In the genomic region with DNA sequence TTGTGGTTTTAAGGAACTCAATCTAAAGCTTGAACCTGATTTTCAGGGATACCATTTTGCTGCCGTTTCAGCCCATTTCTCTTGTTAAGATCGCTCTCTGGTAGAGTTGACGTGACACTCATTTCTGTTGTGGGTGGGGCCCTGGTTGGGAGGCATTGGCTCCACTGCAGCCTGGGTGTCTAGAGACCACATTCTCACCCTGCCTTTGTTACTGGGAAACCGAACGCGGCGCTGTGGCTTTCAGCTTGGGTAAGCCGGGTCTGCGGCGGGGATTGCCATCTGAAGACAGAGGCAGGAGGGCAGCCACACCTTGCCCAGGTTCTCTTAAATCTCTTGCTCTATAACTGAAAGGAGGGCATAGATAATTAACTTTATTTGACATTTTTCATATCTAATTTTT, we compare ENCODE assay signal across 11 cellular contexts. TPM values are rescaled to one million over a fixed set of nuclear protein-coding genes. Genes with fewer than 3 reads are reported as not detected.
A peak's percentile ranks its signal among the peaks of the same experiment; 100 is the strongest.
DNase-seq lines count a peak whose midpoint lies in the region; ATAC-seq and TF ChIP-seq lines count a peak whose summit lies in the region.
"Had no signal": no experiment of that assay in that cellular context is flagged by ENCODE, and none has a peak within 500 bp of the region (broad histone marks: within the 10 kb centered on the region; RNA-seq: fewer than 3 reads in every experiment).

No MANE protein-coding gene starts in this region.

- H3K36me3 ChIP-seq in OCI-LY3 (replicated peaks; ENCODE audit: low read depth, low read length): no peaks in the 10 kb centered on the region
- peaks cover 0 to 6% of the 10 kb centered on the region in 2 donors for H3K36me3 ChIP-seq in mucosa of rectum (ENCODE audit: control insufficient read depth in 2 of 2, insufficient read depth in 2 of 2, low read length in 2 of 2)

- peaks cover 21% of the 10 kb centered on the region; the same call in 1 of the 2 replicates for H3K27me3 ChIP-seq in OCI-LY3 (ENCODE audit: low read depth, low read length)
- no peaks in the 10 kb centered on the region for H3K27me3 ChIP-seq in mucosa of rectum (ENCODE audit: control insufficient read depth in 2 of 2, insufficient read depth in 2 of 2, low read length in 2 of 2)

- DNase-seq in HFFc6: no peak
- DNase-seq: GF-D8 had no signal

- H3K4me3 ChIP-seq in OCI-LY3 (ENCODE audit: low read length) (peak overlapping the region; percentile 68), mucosa of rectum (ENCODE audit: low read length in 2 of 2) (peak overlapping the region; percentile 74 to 77)
- H3K4me3 ChIP-seq: K562 had no signal

- peaks cover 7% of the 10 kb centered on the region for H3K27me3 Mint-ChIP-seq in HFFc6 (ENCODE audit: insufficient read depth)

- no peak overlapping the region for H3K4me3 Mint-ChIP-seq in HFFc6

- H3K79me2 ChIP-seq in OCI-LY3 (ENCODE audit: low read length): no peaks in the 10 kb centered on the region

- H3K9ac ChIP-seq in OCI-LY3 (ENCODE audit: low read length) (peak overlapping the region; percentile 56), mucosa of rectum (ENCODE audit: low read depth in 1 of 2, low read length in 2 of 2) (peak overlapping the region; percentile 54 to 79)

- H3K4me1 ChIP-seq in OCI-LY3 (ENCODE audit: low read length) (peaks cover 70% of the 10 kb centered on the region), mucosa of rectum (ENCODE audit: control insufficient read depth in 2 of 2, insufficient read depth in 2 of 2, low read length in 2 of 2) (peaks cover 24 to 45% of the 10 kb centered on the region in 2 donors)

- H4K20me1 ChIP-seq in OCI-LY3 (ENCODE audit: insufficient read depth, low read length): no peaks in the 10 kb centered on the region

- H3K4me2 ChIP-seq in OCI-LY3 (ENCODE audit: low read length): peak overlapping the region; percentile 74

- no peaks in the 10 kb centered on the region for H3K9me3 Mint-ChIP-seq in HFFc6

- TF ChIP-seq CTCF in OCI-LY3 (IDR thresholded peaks at IDR 0.05; ENCODE audit: low read depth, low read length): peak; percentile 35
- TF ChIP-seq CTCF in HFFc6 (IDR thresholded peaks at IDR 0.05): no peak

- no peak overlapping the region for H3K27ac Mint-ChIP-seq in HFFc6

- H3K9me3 ChIP-seq in OCI-LY3 (ENCODE audit: insufficient read depth, low read length) (no peaks in the 10 kb centered on the region), mucosa of rectum (ENCODE audit: control insufficient read depth in 2 of 2, low read length in 2 of 2) (no peaks in the 10 kb centered on the region)

- H2AFZ ChIP-seq in OCI-LY3 (ENCODE audit: low read depth, low read length): peak overlapping the region; percentile 0

- H3K36me3 Mint-ChIP-seq in HFFc6 (ENCODE audit: low read depth): no peaks in the 10 kb centered on the region

- ATAC-seq in GM18861 (IDR thresholded peaks at IDR 0.05; ENCODE audit: unreplicated experiment) (peak; percentile 82), GM21786 (IDR thresholded peaks at IDR 0.05; ENCODE audit: unreplicated experiment) (peak; percentile 75), HG02884 (IDR thresholded peaks at IDR 0.05; ENCODE audit: unreplicated experiment) (no peak), HG03469 (IDR thresholded peaks at IDR 0.05; ENCODE audit: unreplicated experiment) (no peak), GM18498 (IDR thresholded peaks at IDR 0.05; ENCODE audit: unreplicated experiment) (no peak)
- ATAC-seq: K562 had no signal

- peaks cover 30% of the 10 kb centered on the region for H3K4me1 Mint-ChIP-seq in HFFc6 (ENCODE audit: low read depth)

- peak overlapping the region; percentile 49 for H3K27ac ChIP-seq in OCI-LY3 (ENCODE audit: low read length)
- peak overlapping the region; percentile 90 to 92 for H3K27ac ChIP-seq in mucosa of rectum (ENCODE audit: low read depth in 2 of 2, low read length in 2 of 2)

RNA-seq across cellular contexts. Expression of gene EHF, which starts 3.2 kb away (rescaled TPM):
- total RNA-seq in HFFc6 (2021; fragmentation: NEBNext Ultra II Directional; extraction: Animal tissue kit (Norgen Biotek cat#: 25700)): under 1 TPM in 1 of 6 experiments, not detected in 5; 0.09 TPM
- total RNA-seq: dermis microvascular lymphatic vessel endothelial cell had no signal

Comparison
In these comparisons a context has a peak if more than half of its experiments do, and no peak if none do; other contexts are left out.
1. ATAC-seq: peak in GM18861 (single experiment) and GM21786 (single experiment); none in HG02884 (single experiment), HG03469 (single experiment) and GM18498 (single experiment).